In the genomic region with DNA sequence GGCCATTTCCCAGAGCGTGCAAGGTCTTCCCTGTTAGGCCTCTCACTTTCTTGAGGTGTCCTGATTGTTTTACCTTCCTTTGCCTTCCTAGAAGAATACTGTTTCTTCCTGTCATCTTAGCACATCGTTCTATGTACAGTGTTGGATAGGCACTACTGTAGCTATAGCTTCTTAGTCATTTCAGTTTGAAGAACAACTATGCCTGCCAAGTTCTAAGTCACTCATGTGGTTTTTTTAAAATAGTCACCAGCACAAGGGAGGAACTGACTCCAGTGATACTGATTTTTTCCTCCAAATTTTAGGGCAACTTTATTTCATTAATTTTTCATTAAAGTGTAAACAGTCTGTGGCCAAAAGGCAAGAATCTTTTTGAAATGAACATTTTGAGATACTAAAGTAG, we compare ENCODE assay signal across 16 cellular contexts.
DNase-seq lines count a peak whose midpoint lies in the region; ATAC-seq and TF ChIP-seq lines count a peak whose summit lies in the region.
"Had no signal": no experiment of that assay in that cellular context is flagged by ENCODE, and none has a peak within 500 bp of the region (broad histone marks: within the 10 kb centered on the region; RNA-seq: fewer than 3 reads in every experiment).

No MANE protein-coding gene starts in this region.

- H3K27me3 ChIP-seq in IMR-90 (ENCODE audit: control insufficient read depth, insufficient read depth, low read length), result no peaks in the 10 kb centered on the region
- H3K27me3 ChIP-seq: dorsolateral prefrontal cortex, heart left ventricle, stomach had no signal

- H3K4ac ChIP-seq in IMR-90 (ENCODE audit: low read depth, low read length), result peak overlapping the region; percentile 28; the same call in 1 of the 2 replicates

- H4K20me1 ChIP-seq in IMR-90 (ENCODE audit: insufficient read depth, low read length), result no peaks in the 10 kb centered on the region

- CTCF ChIA-PET in IMR-90 (lab: Yijun Ruan, JAX), result interaction anchor here (0.6 kb wide), 1 partner anchor 34 kb away, joined by 3 read pairs; no protein-coding TSS in a partner anchor

- peak; percentile 46; the same call in 1 of the 2 replicates for ATAC-seq in IMR-90 (ENCODE audit: low read depth)
- ATAC-seq: activated naive CD8-positive, alpha-beta T cell treated with anti-CD3 and anti-CD28 coated beads, Interleukin-2, amount 50 U/mL, for 24 hours had no signal

- H4K8ac ChIP-seq in IMR-90 (ENCODE audit: low read depth in 2 of 2, low read length in 2 of 2), result no peak overlapping the region

- dilution Hi-C loops in IMR-90 (cut with HindIII; ENCODE audit: low sequenced_read_pairs, unreplicated experiment), result no loop called here

- TF ChIP-seq RAD21 in IMR-90 (IDR thresholded peaks at IDR 0.05; ENCODE audit: low read length), result no peak

- H3K56ac ChIP-seq in IMR-90 (ENCODE audit: extremely low read depth, insufficient read depth, low read length), result no peak overlapping the region

- no peak overlapping the region for H3K14ac ChIP-seq in IMR-90 (replicated peaks; ENCODE audit: low read depth, low read length)

- intact Hi-C loops in IMR-90 (cut with micrococcal nuclease), result no loop called here

- peak overlapping the region; percentile 3; the same call in 1 of the 2 replicates for H2AK5ac ChIP-seq in IMR-90 (ENCODE audit: low read depth, low read length)

- H4K91ac ChIP-seq in IMR-90 (ENCODE audit: insufficient read depth, low read depth, low read length), result no peak overlapping the region

- POLR2A ChIA-PET in IMR-90 (lab: Charles Lee; ENCODE audit: unreplicated experiment), result no interaction called here

- H2BK120ac ChIP-seq in IMR-90 (ENCODE audit: low read depth, low read length), result no peak overlapping the region

- H2BK5ac ChIP-seq in IMR-90 (ENCODE audit: low read depth, low read length, poor library complexity, severe bottlenecking), result no peak overlapping the region

- no CpG with 5 or more reads among the region's 2 CpGs for WGBS in IMR-90 (ENCODE audit: extremely low coverage in 2 of 2, insufficient read length in 1 of 2), 2 experiments

- H2BK15ac ChIP-seq in IMR-90 (ENCODE audit: low read depth, low read length), result no peak overlapping the region

- H3K9ac ChIP-seq in IMR-90 (ENCODE audit: low read depth, low read length), result no peak overlapping the region

- H3K4me2 ChIP-seq in IMR-90 (ENCODE audit: low read depth, low read length), result no peak overlapping the region; the same call in 1 of the 2 replicates

- H3K79me1 ChIP-seq in IMR-90 (ENCODE audit: low read depth in 1 of 2, low read length in 2 of 2), result no peaks in the 10 kb centered on the region

- no TSS peak for BruUV-seq in IMR-90 (replicated peaks; lab: Mats Ljungman, UMichigan)

- H3K27ac Mint-ChIP-seq in nephron progenitor cell, result no peak overlapping the region
- H3K27ac Mint-ChIP-seq: activated naive CD8-positive, alpha-beta T cell treated with anti-CD3 and anti-CD28 coated beads, Interleukin-2, amount 50 U/mL, for 24 hours had no signal

- in situ Hi-C loops in IMR-90 (cut with MboI; ENCODE audit: low sequenced_read_pairs), result no loop called here

- H3K4me1 Mint-ChIP-seq in nephron progenitor cell, result peaks cover 4% of the 10 kb centered on the region
- H3K4me1 Mint-ChIP-seq: activated naive CD8-positive, alpha-beta T cell treated with anti-CD3 and anti-CD28 coated beads, Interleukin-2, amount 50 U/mL, for 24 hours had no signal

- peaks cover 5% of the 10 kb centered on the region; the same call in 1 of the 2 replicates for H3K4me1 ChIP-seq in IMR-90 (ENCODE audit: control insufficient read depth, insufficient read depth, low read length)
- H3K4me1 ChIP-seq: left ventricle myocardium inferior, stomach had no signal

- H3K36me3 Mint-ChIP-seq in nephron progenitor cell (ENCODE audit: low read depth), result peaks cover 14% of the 10 kb centered on the region

- no peak overlapping the region for H3K18ac ChIP-seq in IMR-90 (ENCODE audit: low read depth, low read length)

- no peaks in the 10 kb centered on the region for H3K9me3 ChIP-seq in IMR-90 (ENCODE audit: control insufficient read depth, insufficient read depth, low read length)
- H3K9me3 ChIP-seq: heart left ventricle, left ventricle myocardium inferior, stomach had no signal

- TF ChIP-seq CTCF in IMR-90 (conservative IDR thresholded peaks at IDR 0.05; ENCODE audit: low read depth, low read length) (no peak), nephron progenitor cell (IDR thresholded peaks at IDR 0.05) (no peak)

- no peaks in the 10 kb centered on the region for H3K36me3 ChIP-seq in IMR-90 (ENCODE audit: control insufficient read depth, insufficient read depth, low read length)
- H3K36me3 ChIP-seq: heart left ventricle, left ventricle myocardium inferior, stomach had no signal

- no peak overlapping the region for H4K5ac ChIP-seq in IMR-90 (ENCODE audit: low read depth, low read length)

- no peak overlapping the region for H2AK9ac ChIP-seq in IMR-90 (replicated peaks; ENCODE audit: low read depth, low read length, poor library complexity)

- H3K27me3 Mint-ChIP-seq in nephron progenitor cell (ENCODE audit: low read depth, poor library complexity), result no peaks in the 10 kb centered on the region

- H3K4me3 ChIP-seq in IMR-90 (ENCODE audit: insufficient read depth, low read depth, low read length), result no peak overlapping the region
- H3K4me3 ChIP-seq: dorsolateral prefrontal cortex, heart left ventricle, left ventricle myocardium inferior, stomach had no signal

- H3K9me3 Mint-ChIP-seq in nephron progenitor cell, result no peaks in the 10 kb centered on the region
- H3K9me3 Mint-ChIP-seq: activated naive CD8-positive, alpha-beta T cell treated with anti-CD3 and anti-CD28 coated beads, Interleukin-2, amount 50 U/mL, for 24 hours had no signal

- DNase-seq in Daoy (ENCODE audit: low read depth), result peak; percentile 42
- DNase-seq in IMR-90, result peak; percentile 76
- peak; percentile 54 for DNase-seq in astrocyte of the hippocampus (ENCODE audit: low read depth, low spot score)
- DNase-seq in hepatic stellate cell (ENCODE audit: low spot score), result peak; percentile 66
- no peak for DNase-seq in COLO829 (ENCODE audit: low spot score)
- no peak for DNase-seq in nephron progenitor cell
- no peak for DNase-seq in NCI-H2196 (lab: John Stamatoyannopoulos, UW; ENCODE audit: unreplicated experiment)
- DNase-seq in kidney glomerular epithelial cell (lab: John Stamatoyannopoulos, UW), result no peak
- DNase-seq: activated CD4-positive, CD25-positive, alpha-beta regulatory T cell; activated naive CD8-positive, alpha-beta T cell treated with anti-CD3 and anti-CD28 coated beads, Interleukin-2, amount 50 U/mL, for 24 hours; C1 segment of cervical spinal cord; dorsolateral prefrontal cortex; heart left ventricle; left ventricle myocardium inferior; NCI-H1436 treated with DMSO at 0.1 percent for 48 hours; stomach had no signal

- H3K9me1 ChIP-seq in IMR-90 (ENCODE audit: insufficient read depth, low read length), result no peaks in the 10 kb centered on the region; the same call in 1 of the 2 replicates

- TF ChIP-seq POLR2A in IMR-90 (IDR thresholded peaks at IDR 0.05; ENCODE audit: low read depth, low read length), result no peak

- H2BK20ac ChIP-seq in IMR-90 (ENCODE audit: low read depth, low read length), result 0 out of 2 replicates have a peak overlapping the region, but pooled peaks have one; percentile 5

- no peak overlapping the region for H3K23ac ChIP-seq in IMR-90 (ENCODE audit: low read depth, low read length)

- no peak overlapping the region for H3K4me3 Mint-ChIP-seq in nephron progenitor cell
- H3K4me3 Mint-ChIP-seq: activated naive CD8-positive, alpha-beta T cell treated with anti-CD3 and anti-CD28 coated beads, Interleukin-2, amount 50 U/mL, for 24 hours had no signal

- H3K27ac ChIP-seq in IMR-90 (ENCODE audit: insufficient read depth, low read length), result no peak overlapping the region
- H3K27ac ChIP-seq: dorsolateral prefrontal cortex, heart left ventricle, left ventricle myocardium inferior, stomach had no signal

- H2AFZ ChIP-seq in IMR-90 (replicated peaks; ENCODE audit: low read length, poor library complexity), result no peak overlapping the region

TF ChIP-seq in IMR-90, 13 proteins besides CTCF, POLR2A, EP300 and RAD21:
- TF ChIP-seq NFE2L2 (IDR thresholded peaks at IDR 0.05; ENCODE audit: low read depth, low read length), result no peak
- TF ChIP-seq RCOR1 (IDR thresholded peaks at IDR 0.05; ENCODE audit: insufficient replicate concordance, low read length), result no peak
- no peak for TF ChIP-seq CEBPB (IDR thresholded peaks at IDR 0.05; ENCODE audit: low read depth, low read length)
- TF ChIP-seq SMC3 (IDR thresholded peaks at IDR 0.05; ENCODE audit: low read depth, low read length), result no peak
- TF ChIP-seq BHLHE40 (IDR thresholded peaks at IDR 0.05; ENCODE audit: low read depth, low read length), result no peak
- TF ChIP-seq, protein P1, sequence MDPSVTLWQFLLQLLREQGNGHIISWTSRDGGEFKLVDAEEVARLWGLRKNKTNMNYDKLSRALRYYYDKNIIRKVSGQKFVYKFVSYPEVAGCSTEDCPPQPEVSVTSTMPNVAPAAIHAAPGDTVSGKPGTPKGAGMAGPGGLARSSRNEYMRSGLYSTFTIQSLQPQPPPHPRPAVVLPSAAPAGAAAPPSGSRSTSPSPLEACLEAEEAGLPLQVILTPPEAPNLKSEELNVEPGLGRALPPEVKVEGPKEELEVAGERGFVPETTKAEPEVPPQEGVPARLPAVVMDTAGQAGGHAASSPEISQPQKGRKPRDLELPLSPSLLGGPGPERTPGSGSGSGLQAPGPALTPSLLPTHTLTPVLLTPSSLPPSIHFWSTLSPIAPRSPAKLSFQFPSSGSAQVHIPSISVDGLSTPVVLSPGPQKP (IDR thresholded peaks at IDR 0.05; ENCODE audit: borderline replicate concordance, low read depth, low read length), result no peak
- TF ChIP-seq RFX5 (IDR thresholded peaks at IDR 0.05; ENCODE audit: low read depth, low read length), result no peak
TF ChIP-seq in IMR-90: peak in this region for 0.

Comparison
In these comparisons a context has a peak if more than half of its experiments do, and no peak if none do; other contexts are left out.
1. DNase-seq: peak in Daoy (single experiment), IMR-90 (single experiment), astrocyte of the hippocampus (single experiment) and hepatic stellate cell (single experiment); none in COLO829 (single experiment), nephron progenitor cell (single experiment), NCI-H2196 (single experiment) and kidney glomerular epithelial cell (single experiment).